Comparison of ENCODE assay signal across 16 cellular contexts in genomic region chr12:56803750-56804149, GRCh38. TPM values are rescaled to one million over a fixed set of nuclear protein-coding genes. Genes with fewer than 3 reads are reported as not detected.
DNase-seq lines count a peak whose midpoint lies in the region; ATAC-seq and TF ChIP-seq lines count a peak whose summit lies in the region.
"Had no signal": no experiment of that assay in that cellular context is flagged by ENCODE, and none has a peak within 500 bp of the region (broad histone marks: within the 10 kb centered on the region; RNA-seq: fewer than 3 reads in every experiment).

No MANE protein-coding gene starts in this region.

- intact Hi-C loops in mammary epithelial cell (cut with micrococcal nuclease), result no loop called here

- H3K4me3 ChIP-seq in mammary epithelial cell (replicated peaks in 1 of 3; ENCODE audit: insufficient read depth in 1 of 3, low read depth in 2 of 3, low read length in 3 of 3) (no peak overlapping the region), stomach smooth muscle (ENCODE audit: low read length in 2 of 2) (peak overlapping the region in 1 of 2 donors; percentile 49)
- H3K4me3 ChIP-seq: smooth muscle cell had no signal

- H3K36me3 ChIP-seq in mammary epithelial cell (ENCODE audit: insufficient read depth, low read length) (no peaks in the 10 kb centered on the region), stomach smooth muscle (ENCODE audit: control insufficient read depth in 2 of 2, insufficient read depth in 2 of 2, low read length in 2 of 2) (no peaks in the 10 kb centered on the region)

- 7% methylated on average over 7 of the region's 8 CpGs for WGBS in mammary epithelial cell (ENCODE audit: low coverage, missing lambda C conversion rate)

- peak overlapping the region; percentile 18 for H2AFZ ChIP-seq in mammary epithelial cell (ENCODE audit: low read depth, low read length)

- H3K4me1 ChIP-seq in mammary epithelial cell (ENCODE audit: insufficient read depth, low read length) (peaks cover 6% of the 10 kb centered on the region), stomach smooth muscle (ENCODE audit: control insufficient read depth, insufficient read depth, low read length) (peaks cover 16% of the 10 kb centered on the region)

- CTCF ChIA-PET in mammary epithelial cell (lab: Charles Lee; ENCODE audit: low non-redundant PET), result no interaction called here

- peak in 1 of 2 donors; percentile 4 for TF ChIP-seq CTCF in mammary epithelial cell (conservative IDR thresholded peaks at IDR 0.05 in 1 of 2, IDR thresholded peaks at IDR 0.05 in 1 of 2; ENCODE audit: extremely low read depth in 1 of 2, insufficient read depth in 1 of 2, low read depth in 1 of 2, low read length in 2 of 2)

- H4K20me1 ChIP-seq in mammary epithelial cell (ENCODE audit: insufficient read depth, low read length), result no peaks in the 10 kb centered on the region

- H3K27ac ChIP-seq in mammary epithelial cell (ENCODE audit: insufficient read depth, low read depth, low read length) (no peak overlapping the region), stomach smooth muscle (ENCODE audit: low read length) (peak overlapping the region; percentile 37)

- DNase-seq in NCI-H446 (lab: John Stamatoyannopoulos, UW), result peak; percentile 42 to 80
- DNase-seq in mammary epithelial cell, result peak; percentile 57
- DNase-seq in left lobe of liver (ENCODE audit: low spot score), result peak; percentile 77
- no peak for DNase-seq in dermis blood vessel endothelial cell
- no peak for DNase-seq in central memory CD4-positive, alpha-beta T cell
- no peak for DNase-seq in cerebellum (ENCODE audit: low spot score)
- DNase-seq: activated CD8-positive, alpha-beta T cell treated with anti-CD3 and anti-CD28 coated beads for 36 hours; activated T-cell treated with anti-CD3 and anti-CD28 coated beads, Interleukin-2, amount 50 U/mL, for 72 hours; C1 segment of cervical spinal cord; DMS 273 treated with DMSO at 0.1 percent for 48 hours; NCI-H1092 treated with DMSO at 0.1 percent for 48 hours; NCI-H748 treated with DMSO at 0.1 percent for 48 hours; SW 1271 had no signal

- dilution Hi-C loops in mammary epithelial cell (cut with HindIII; ENCODE audit: low sequenced_read_pairs), result loop anchor here (10.0 kb wide), 1 partner anchor 121 kb away; no protein-coding TSS in a partner anchor

- no TSS peak for BruUV-seq in mammary epithelial cell (replicated peaks; lab: Mats Ljungman, UMichigan)

- H3K79me2 ChIP-seq in mammary epithelial cell (ENCODE audit: insufficient read depth, low read length), result no peaks in the 10 kb centered on the region

- H3K4me2 ChIP-seq in mammary epithelial cell (ENCODE audit: insufficient read depth, low read depth, low read length), result no peak overlapping the region
- H3K4me2 ChIP-seq: smooth muscle cell had no signal

- in situ Hi-C loops in mammary epithelial cell (cut with MboI; ENCODE audit: low sequenced_read_pairs in 2 of 2), result no loop called here

- no peak overlapping the region for H3K9ac ChIP-seq in mammary epithelial cell (ENCODE audit: insufficient read depth, low read length)
- no peak overlapping the region for H3K9ac ChIP-seq in stomach smooth muscle (ENCODE audit: low read length in 2 of 2)

- peak; percentile 78 for ATAC-seq in left lobe of liver
- ATAC-seq: activated CD8-positive, alpha-beta T cell treated with anti-CD3 and anti-CD28 coated beads for 36 hours; activated T-cell treated with anti-CD3 and anti-CD28 coated beads, Interleukin-2, amount 50 U/mL, for 72 hours; Panc1 had no signal

- H3K9me3 ChIP-seq in mammary epithelial cell (replicated peaks; ENCODE audit: insufficient read depth, low read length) (peaks cover 4% of the 10 kb centered on the region), stomach smooth muscle (ENCODE audit: control insufficient read depth in 2 of 2, low read length in 2 of 2) (peaks cover 2 to 3% of the 10 kb centered on the region in 2 donors)

- no peaks in the 10 kb centered on the region for H3K27me3 ChIP-seq in mammary epithelial cell (ENCODE audit: insufficient read depth, low read length)
- H3K27me3 ChIP-seq in stomach smooth muscle (ENCODE audit: control insufficient read depth in 1 of 2, insufficient read depth in 2 of 2, low read length in 2 of 2), result no peaks in the 10 kb centered on the region

RNA-seq across cellular contexts. Expression of gene HSD17B6, which starts 40.6 kb away (rescaled TPM):
- total RNA-seq in mammary epithelial cell (1 to 10 TPM in 1 of 2 donors, under 1 TPM in 1; 0.83 to 1.5 TPM), left lobe of liver (554 TPM), dermis blood vessel endothelial cell (0.51 TPM in 1 of 2 replicates, not detected in the other), cerebellum (1.9 TPM)
- 0.99 TPM for polyA plus RNA-seq in mammary epithelial cell
- polyA minus RNA-seq in mammary epithelial cell, result not detected

RNA-seq across cellular contexts. Expression of gene PRIM1, which starts 51.6 kb away (rescaled TPM):
- total RNA-seq in mammary epithelial cell, result 10 to 100 TPM in 1 of 2 donors, 1 to 10 TPM in 1; 5.0 to 16.1 TPM
- polyA plus RNA-seq in mammary epithelial cell, result 16.4 TPM
- polyA minus RNA-seq in mammary epithelial cell, result 101 TPM
- total RNA-seq in left lobe of liver, result 4.9 TPM
- 7.7 and 12.4 TPM in 2 replicates for total RNA-seq in dermis blood vessel endothelial cell
- total RNA-seq in cerebellum, result 27.9 TPM

Comparison
In these comparisons a context has a peak if more than half of its experiments do, and no peak if none do; other contexts are left out.
1. DNase-seq: peak in NCI-H446 (2 of 2), mammary epithelial cell (single experiment) and left lobe of liver (single experiment); none in dermis blood vessel endothelial cell (single experiment), central memory CD4-positive, alpha-beta T cell (single experiment) and cerebellum (single experiment).
2. RNA of gene HSD17B6, which starts 40.6 kb away (total RNA-seq): 554 TPM in left lobe of liver (single experiment); 1.9 TPM in cerebellum (single experiment), 0.83 to 1.5 TPM in mammary epithelial cell and 0.51 TPM in dermis blood vessel endothelial cell; every median in the first group is over 100 times any median in the second.